Comparison of ENCODE assay signal across 26 cellular contexts in genomic region chr12:101748907-101749306, GRCh38. TPM values are rescaled to one million over a fixed set of nuclear protein-coding genes. Genes with fewer than 3 reads are reported as not detected.
"Had no signal": no experiment of that assay in that cellular context is flagged by ENCODE, and none has a peak within 500 bp of the region (broad histone marks: within the 10 kb centered on the region; RNA-seq: fewer than 3 reads in every experiment).

No MANE protein-coding gene starts in this region.

- H3K27ac Mint-ChIP-seq: nephron; neural progenitor cell; progenitor cell of endocrine pancreas; stimulated activated effector memory CD8-positive, alpha-beta T cell treated with anti-CD3 and anti-CD28 coated beads, Interleukin-12 subunit alpha, Interleukin-12 subunit beta, amount 100 ng/mL, for 72 hours had no signal

- H3K36me3 Mint-ChIP-seq: neural progenitor cell had no signal

- H3K36me3 ChIP-seq: neural progenitor cell had no signal

- H3K9ac ChIP-seq: neural progenitor cell, parathyroid adenoma had no signal

- H3K9me3 ChIP-seq: esophagus muscularis mucosa, gastroesophageal sphincter, heart left ventricle, left ventricle myocardium inferior, lower lobe of right lung, thoracic aorta, tibial nerve, upper lobe of right lung, vagina had no signal

- H3K27ac ChIP-seq: coronary artery, esophagus muscularis mucosa, foreskin keratinocyte, gastroesophageal sphincter, heart left ventricle, hepatocyte, left ventricle myocardium inferior, lower lobe of right lung, neural progenitor cell, parathyroid adenoma, thoracic aorta, tibial nerve, upper lobe of right lung, vagina had no signal

- ATAC-seq: foreskin keratinocyte; gastroesophageal sphincter; left cardiac atrium; lower lobe of right lung; sciatic nerve; stimulated activated effector memory CD8-positive, alpha-beta T cell treated with anti-CD3 and anti-CD28 coated beads, Interleukin-12 subunit alpha, Interleukin-12 subunit beta, amount 100 ng/mL, for 72 hours; stimulated activated naive CD8-positive, alpha-beta T cell treated with anti-CD3 and anti-CD28 coated beads, Interleukin-15, Interleukin-2, amounts not matched to agents 100 U/mL and 50 U/mL, for 24 hours; upper lobe of right lung had no signal

- H3K4me3 ChIP-seq: coronary artery, esophagus muscularis mucosa, gastroesophageal sphincter, heart left ventricle, hepatocyte, left ventricle myocardium inferior, lower lobe of right lung, neural progenitor cell, thoracic aorta, tibial nerve, upper lobe of right lung, vagina had no signal

- H3K27me3 Mint-ChIP-seq: progenitor cell of endocrine pancreas had no signal

- DNase-seq: dermis blood vessel endothelial cell; effector memory CD4-positive, alpha-beta T cell; foreskin keratinocyte; left cardiac atrium; left ventricle myocardium inferior; lower lobe of right lung; stimulated activated CD4-positive, alpha-beta T cell treated with anti-CD3 and anti-CD28 coated beads, Interleukin-2, amount 100 ng/mL, for 24 hours; stimulated activated CD4-positive, alpha-beta T cell treated with anti-CD3 and anti-CD28 coated beads, Interleukin-4, amount 100 ng/mL, for 24 hours; stimulated activated naive CD8-positive, alpha-beta T cell treated with anti-CD3 and anti-CD28 coated beads, Interleukin-15, Interleukin-2, amounts not matched to agents 100 U/mL and 50 U/mL, for 24 hours; upper lobe of right lung had no signal

- H3K4me1 ChIP-seq: esophagus muscularis mucosa, foreskin keratinocyte, gastroesophageal sphincter, left ventricle myocardium inferior, lower lobe of right lung, neural progenitor cell, parathyroid adenoma, upper lobe of right lung, vagina had no signal

- H3K79me2 ChIP-seq: hepatocyte, parathyroid adenoma had no signal

- H3K4me1 Mint-ChIP-seq: neural progenitor cell had no signal

- H2AFZ ChIP-seq: hepatocyte, neural progenitor cell, parathyroid adenoma had no signal

- H3K9me3 Mint-ChIP-seq: nephron; neural progenitor cell; stimulated activated effector memory CD8-positive, alpha-beta T cell treated with anti-CD3 and anti-CD28 coated beads, Interleukin-12 subunit alpha, Interleukin-12 subunit beta, amount 100 ng/mL, for 72 hours had no signal

- H3K27me3 ChIP-seq: esophagus muscularis mucosa, foreskin keratinocyte, gastroesophageal sphincter, heart left ventricle, hepatocyte, neural progenitor cell, tibial nerve, upper lobe of right lung, vagina had no signal

- H3K4me2 ChIP-seq: hepatocyte, neural progenitor cell had no signal

- H3K4me3 Mint-ChIP-seq: nephron; neural progenitor cell; stimulated activated effector memory CD8-positive, alpha-beta T cell treated with anti-CD3 and anti-CD28 coated beads, Interleukin-12 subunit alpha, Interleukin-12 subunit beta, amount 100 ng/mL, for 72 hours had no signal

RNA-seq across cellular contexts. Expression of gene SYCP3, which starts 9.6 kb away (rescaled TPM):
- total RNA-seq: dermis blood vessel endothelial cell, esophagus muscularis mucosa, heart left ventricle, kidney epithelial cell, left cardiac atrium, left ventricle myocardium inferior, progenitor cell of endocrine pancreas, sciatic nerve, thoracic aorta, vagina had no signal
- polyA plus RNA-seq: endothelial cell of umbilical vein had no signal
